ENCODE assay signal across 12 cellular contexts in the genomic region with DNA sequence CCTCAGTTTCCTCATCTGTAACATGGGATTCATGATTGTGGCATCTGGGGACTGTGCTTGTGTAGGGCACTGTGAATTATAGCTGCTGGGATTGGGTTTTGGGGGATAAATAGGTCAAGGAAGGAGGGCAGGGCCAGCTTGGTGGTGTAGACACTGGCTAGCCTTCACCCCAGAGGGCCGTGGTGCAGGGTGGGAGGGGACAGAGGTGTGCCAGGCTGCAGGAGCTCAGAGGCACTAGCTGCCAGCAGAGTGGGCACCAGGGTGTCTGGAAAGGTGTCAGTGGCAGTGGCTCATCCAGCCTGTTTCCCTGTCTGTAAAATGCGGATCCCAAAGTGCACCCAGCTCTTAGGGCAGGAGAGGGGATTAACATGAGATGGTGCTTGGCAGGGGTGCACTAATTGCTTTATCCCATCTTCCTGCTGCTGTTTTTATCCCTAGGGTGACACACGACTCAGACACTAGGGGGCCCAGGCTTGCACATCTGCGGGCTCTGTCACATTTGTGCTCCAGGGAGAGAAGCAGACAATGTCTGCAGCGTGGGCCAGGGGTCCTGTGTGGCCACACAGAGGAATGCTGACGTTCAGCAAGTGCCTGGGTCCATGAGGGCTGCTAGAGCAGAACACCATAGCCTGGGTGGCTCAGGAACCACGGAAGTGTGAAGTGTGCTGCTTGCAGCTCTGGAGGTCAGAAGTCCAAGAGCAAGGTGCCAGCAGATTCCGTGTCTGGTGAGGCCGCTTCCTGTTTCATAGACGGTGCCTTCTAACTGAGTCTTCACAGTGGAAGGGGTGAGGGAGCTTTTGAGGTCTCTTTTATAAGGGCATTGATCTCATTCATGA. TPM values are rescaled to one million over a fixed set of nuclear protein-coding genes. Genes with fewer than 3 reads are reported as not detected.
DNase-seq lines count a peak whose midpoint lies in the region; TF ChIP-seq lines count a peak whose summit lies in the region.
"Had no signal": no experiment of that assay in that cellular context is flagged by ENCODE, and none has a peak within 500 bp of the region (broad histone marks: within the 10 kb centered on the region; RNA-seq: fewer than 3 reads in every experiment).

No MANE protein-coding gene starts in this region.

- no peaks in the 10 kb centered on the region for H3K4me1 ChIP-seq in ovary (ENCODE audit: insufficient read depth)
- H3K4me1 ChIP-seq: ascending aorta had no signal

- H3K27me3 Mint-ChIP-seq in activated CD4-positive, alpha-beta memory T cell treated with anti-CD3 and anti-CD28 coated beads, Interleukin-2, amount 10 ng/mL, durations not matched to agents 7 days and 5 days = no peaks in the 10 kb centered on the region
- no peaks in the 10 kb centered on the region for H3K27me3 Mint-ChIP-seq in activated CD4-positive, alpha-beta memory T cell treated with anti-CD3 and anti-CD28 coated beads for 36 hours
- H3K27me3 Mint-ChIP-seq in type B pancreatic cell = no peaks in the 10 kb centered on the region
- H3K27me3 Mint-ChIP-seq: memory B cell had no signal

- intact Hi-C loops in activated CD4-positive, alpha-beta memory T cell treated with anti-CD3 and anti-CD28 coated beads for 36 hours (cut with micrococcal nuclease) = no loop called here
- intact Hi-C loops in ovary (cut with DNase I) = no loop called here

- TF ChIP-seq EP300 in ovary (IDR thresholded peaks at IDR 0.05) = no peak

- H3K4me3 Mint-ChIP-seq in activated CD4-positive, alpha-beta memory T cell treated with anti-CD3 and anti-CD28 coated beads, Interleukin-2, amount 10 ng/mL, durations not matched to agents 7 days and 5 days = no peak overlapping the region
- H3K4me3 Mint-ChIP-seq in activated CD4-positive, alpha-beta memory T cell treated with anti-CD3 and anti-CD28 coated beads for 36 hours = no peak overlapping the region
- H3K4me3 Mint-ChIP-seq in type B pancreatic cell = no peak overlapping the region
- H3K4me3 Mint-ChIP-seq: memory B cell had no signal

- no peak overlapping the region for H3K27ac ChIP-seq in ovary
- H3K27ac ChIP-seq: ascending aorta, HL-60 had no signal

- H3K9me3 ChIP-seq in ovary = peaks cover 0 to 6% of the 10 kb centered on the region in 2 donors

- WGBS in ovary, 3 donors = 61 to 73% (median 61%) methylated on average over 10 of the region's 10 CpGs

- TF ChIP-seq POLR2A in ovary (IDR thresholded peaks at IDR 0.05) = no peak

- POLR2A ChIA-PET in activated CD4-positive, alpha-beta memory T cell treated with anti-CD3 and anti-CD28 coated beads, Interleukin-2, amount 10 ng/mL, durations not matched to agents 7 days and 5 days (lab: Charles Lee) = no interaction called here
- POLR2A ChIA-PET in activated CD4-positive, alpha-beta memory T cell treated with anti-CD3 and anti-CD28 coated beads for 36 hours (lab: Charles Lee) = no interaction called here

- H3K36me3 ChIP-seq in ovary = no peaks in the 10 kb centered on the region

- H3K4me3 ChIP-seq in fibroblast of villous mesenchyme (ENCODE audit: low read depth, low read length) (no peak overlapping the region), ovary (no peak overlapping the region)
- H3K4me3 ChIP-seq: ascending aorta had no signal

- H3K9me3 Mint-ChIP-seq in activated CD4-positive, alpha-beta memory T cell treated with anti-CD3 and anti-CD28 coated beads, Interleukin-2, amount 10 ng/mL, durations not matched to agents 7 days and 5 days = no peaks in the 10 kb centered on the region
- H3K9me3 Mint-ChIP-seq in activated CD4-positive, alpha-beta memory T cell treated with anti-CD3 and anti-CD28 coated beads for 36 hours = peaks cover 16% of the 10 kb centered on the region
- H3K9me3 Mint-ChIP-seq in type B pancreatic cell = no peaks in the 10 kb centered on the region

- no peaks in the 10 kb centered on the region for H3K4me1 Mint-ChIP-seq in activated CD4-positive, alpha-beta memory T cell treated with anti-CD3 and anti-CD28 coated beads, Interleukin-2, amount 10 ng/mL, durations not matched to agents 7 days and 5 days
- H3K4me1 Mint-ChIP-seq in activated CD4-positive, alpha-beta memory T cell treated with anti-CD3 and anti-CD28 coated beads for 36 hours (ENCODE audit: low read depth) = no peaks in the 10 kb centered on the region
- H3K4me1 Mint-ChIP-seq in type B pancreatic cell (ENCODE audit: unreplicated experiment) = no peaks in the 10 kb centered on the region
- H3K4me1 Mint-ChIP-seq: memory B cell had no signal

- CTCF ChIA-PET in activated CD4-positive, alpha-beta memory T cell treated with anti-CD3 and anti-CD28 coated beads, Interleukin-2, amount 10 ng/mL, durations not matched to agents 7 days and 5 days (lab: Charles Lee) = no interaction called here
- CTCF ChIA-PET in activated CD4-positive, alpha-beta memory T cell treated with anti-CD3 and anti-CD28 coated beads for 36 hours (lab: Charles Lee) = interaction anchor here (1.0 kb wide), 1 partner anchor 10 kb away, joined by 3 read pairs; no protein-coding TSS in a partner anchor

- H3K27ac Mint-ChIP-seq in activated CD4-positive, alpha-beta memory T cell treated with anti-CD3 and anti-CD28 coated beads, Interleukin-2, amount 10 ng/mL, durations not matched to agents 7 days and 5 days = peak overlapping the region; percentile 31
- H3K27ac Mint-ChIP-seq in activated CD4-positive, alpha-beta memory T cell treated with anti-CD3 and anti-CD28 coated beads for 36 hours = no peak overlapping the region
- no peak overlapping the region for H3K27ac Mint-ChIP-seq in type B pancreatic cell
- H3K27ac Mint-ChIP-seq: memory B cell had no signal

- TF ChIP-seq CTCF in fibroblast of villous mesenchyme (IDR thresholded peaks at IDR 0.05; ENCODE audit: insufficient read depth, low read depth, low read length) = peak; percentile 57
- peak; percentile 43 for TF ChIP-seq CTCF in type B pancreatic cell (conservative IDR thresholded peaks at IDR 0.05)
- TF ChIP-seq CTCF in ovary (IDR thresholded peaks at IDR 0.05) = no peak

- H3K36me3 Mint-ChIP-seq in activated CD4-positive, alpha-beta memory T cell treated with anti-CD3 and anti-CD28 coated beads, Interleukin-2, amount 10 ng/mL, durations not matched to agents 7 days and 5 days (ENCODE audit: low read depth) = peaks cover 10% of the 10 kb centered on the region
- H3K36me3 Mint-ChIP-seq in activated CD4-positive, alpha-beta memory T cell treated with anti-CD3 and anti-CD28 coated beads for 36 hours = peaks cover 40% of the 10 kb centered on the region
- H3K36me3 Mint-ChIP-seq in type B pancreatic cell = peaks cover 46% of the 10 kb centered on the region

- H3K27me3 ChIP-seq in ovary = no peaks in the 10 kb centered on the region
- H3K27me3 ChIP-seq: ascending aorta had no signal

- no peak for DNase-seq in activated CD4-positive, alpha-beta memory T cell treated with anti-CD3 and anti-CD28 coated beads, Interleukin-2, amount 10 ng/mL, durations not matched to agents 7 days and 5 days
- DNase-seq in activated CD4-positive, alpha-beta memory T cell treated with anti-CD3 and anti-CD28 coated beads for 36 hours = no peak
- DNase-seq in RPMI8226 = peak; percentile 70
- peak; percentile 75 for DNase-seq in fibroblast of villous mesenchyme (ENCODE audit: low read depth)
- peak; percentile 64 for DNase-seq in type B pancreatic cell (ENCODE audit: extremely low spot score, unreplicated experiment)
- no peak for DNase-seq in ovary
- no peak for DNase-seq in activated effector memory CD4-positive, alpha-beta T cell treated with Interleukin-2 at 50 U/mL for 16 hours
- DNase-seq in nucleus accumbens (lab: John Stamatoyannopoulos, UW) = no peak
- DNase-seq: C1 segment of cervical spinal cord had no signal

RNA-seq across cellular contexts. Expression of a gene that starts 19.3 kb away (rescaled TPM):
- 1 to 10 TPM; 6.6 to 8.0 TPM for total RNA-seq in activated CD4-positive, alpha-beta memory T cell treated with anti-CD3 and anti-CD28 coated beads, Interleukin-2, amount 10 ng/mL, durations not matched to agents 7 days and 5 days
- 10 to 100 TPM; 14.3 to 14.9 TPM for total RNA-seq in activated CD4-positive, alpha-beta memory T cell treated with anti-CD3 and anti-CD28 coated beads for 36 hours
- total RNA-seq in fibroblast of villous mesenchyme (13.0 and 14.5 TPM in 2 replicates), type B pancreatic cell (ENCODE audit: low replicate concordance) (17.2 and 48.9 TPM in 2 replicates), ovary (10 to 100 TPM; 21.7 to 37.1 (median 29.9) TPM)
- polyA plus RNA-seq in ovary = 10 to 100 TPM in 1 of 2 donors, 1 to 10 TPM in 1; 3.5 to 11.9 TPM

Comparison
In these comparisons a context has a peak if more than half of its experiments do, and no peak if none do; other contexts are left out.
1. DNase-seq: peak in RPMI8226 (single experiment), fibroblast of villous mesenchyme (single experiment) and type B pancreatic cell (single experiment); none in activated CD4-positive, alpha-beta memory T cell treated with anti-CD3 and anti-CD28 coated beads, Interleukin-2, amount 10 ng/mL, durations not matched to agents 7 days and 5 days (single experiment), activated CD4-positive, alpha-beta memory T cell treated with anti-CD3 and anti-CD28 coated beads for 36 hours (single experiment), ovary (0 of 5), activated effector memory CD4-positive, alpha-beta T cell treated with Interleukin-2 at 50 U/mL for 16 hours (single experiment) and nucleus accumbens (0 of 56).
2. CTCF ChIP-seq: peak in fibroblast of villous mesenchyme (single experiment) and type B pancreatic cell (single experiment); none in ovary (0 of 3).